ENCODE assay signal across 19 cellular contexts in genomic region chr2:103792039-103792438, GRCh38.
DNase-seq lines count a peak whose midpoint lies in the region; ATAC-seq and TF ChIP-seq lines count a peak whose summit lies in the region.
"Had no signal": no experiment of that assay in that cellular context is flagged by ENCODE, and none has a peak within 500 bp of the region (broad histone marks: within the 10 kb centered on the region; RNA-seq: fewer than 3 reads in every experiment).

No MANE protein-coding gene starts in this region.

- H3K27ac Mint-ChIP-seq in WTC11: no peak overlapping the region
- H3K27ac Mint-ChIP-seq in neural progenitor cell: no peak overlapping the region
- no peak overlapping the region for H3K27ac Mint-ChIP-seq in activated naive CD4-positive, alpha-beta T cell treated with anti-CD3 and anti-CD28 coated beads for 36 hours
- H3K27ac Mint-ChIP-seq: CD8-positive, alpha-beta memory T cell; HFFc6 had no signal

- H3K36me3 ChIP-seq in neural progenitor cell: no peaks in the 10 kb centered on the region
- H3K36me3 ChIP-seq: BLaER1 had no signal

- H2AFZ ChIP-seq in neural progenitor cell (replicated peaks): no peak overlapping the region
- H2AFZ ChIP-seq: GM23248 had no signal

- H3K27ac ChIP-seq in neural progenitor cell: no peak overlapping the region
- H3K27ac ChIP-seq: 22Rv1, BLaER1, GM23248, HL-60 had no signal

- H3K9me3 Mint-ChIP-seq in WTC11 (peaks cover 21% of the 10 kb centered on the region), neural progenitor cell (peaks cover 39% of the 10 kb centered on the region)
- peaks cover 9% of the 10 kb centered on the region for H3K9me3 Mint-ChIP-seq in activated naive CD4-positive, alpha-beta T cell treated with anti-CD3 and anti-CD28 coated beads for 36 hours

- H3K27me3 ChIP-seq in neural progenitor cell: peaks cover 22% of the 10 kb centered on the region
- H3K27me3 ChIP-seq: BLaER1 had no signal

- no peak overlapping the region for H3K4me3 ChIP-seq in neural progenitor cell
- H3K4me3 ChIP-seq: BLaER1, GM23248, K562 had no signal

- peaks cover 99% of the 10 kb centered on the region for H3K27me3 Mint-ChIP-seq in WTC11 (ENCODE audit: low read depth)
- H3K27me3 Mint-ChIP-seq in neural progenitor cell (ENCODE audit: insufficient read depth, low read depth): peaks cover 17% of the 10 kb centered on the region
- no peaks in the 10 kb centered on the region for H3K27me3 Mint-ChIP-seq in activated naive CD4-positive, alpha-beta T cell treated with anti-CD3 and anti-CD28 coated beads for 36 hours (ENCODE audit: low read depth)
- H3K27me3 Mint-ChIP-seq: CD8-positive, alpha-beta memory T cell had no signal

- peaks cover 34% of the 10 kb centered on the region for H3K4me1 ChIP-seq in neural progenitor cell
- H3K4me1 ChIP-seq: BLaER1, Caco-2 had no signal

- no peak overlapping the region for H3K4me3 Mint-ChIP-seq in WTC11
- no peak overlapping the region for H3K4me3 Mint-ChIP-seq in neural progenitor cell
- no peak overlapping the region for H3K4me3 Mint-ChIP-seq in activated naive CD4-positive, alpha-beta T cell treated with anti-CD3 and anti-CD28 coated beads for 36 hours
- H3K4me3 Mint-ChIP-seq: CD8-positive, alpha-beta memory T cell; HFFc6 had no signal

- CTCF ChIA-PET in WTC11 (lab: Charles Lee): interaction anchor here (0.7 kb wide), 1 partner anchor 107 kb away, joined by 3 read pairs; no protein-coding TSS in a partner anchor
- CTCF ChIA-PET in activated naive CD4-positive, alpha-beta T cell treated with anti-CD3 and anti-CD28 coated beads for 36 hours (lab: Charles Lee): no interaction called here

- H3F3A ChIP-seq in neural progenitor cell (ENCODE audit: low read depth): peaks cover 23% of the 10 kb centered on the region

- POLR2A ChIA-PET in WTC11 (lab: Charles Lee): no interaction called here

- H4K20me1 ChIP-seq in neural progenitor cell (ENCODE audit: low read depth): peaks cover 5% of the 10 kb centered on the region
- H4K20me1 ChIP-seq: BLaER1 had no signal

- H3K4me1 Mint-ChIP-seq in WTC11 (peaks cover 23% of the 10 kb centered on the region), neural progenitor cell (peaks cover 32% of the 10 kb centered on the region)
- no peaks in the 10 kb centered on the region for H3K4me1 Mint-ChIP-seq in activated naive CD4-positive, alpha-beta T cell treated with anti-CD3 and anti-CD28 coated beads for 36 hours (ENCODE audit: low read depth)
- H3K4me1 Mint-ChIP-seq: CD8-positive, alpha-beta memory T cell had no signal

- no peak for TF ChIP-seq CTCF in WTC11 (IDR thresholded peaks at IDR 0.05)
- TF ChIP-seq CTCF in neural progenitor cell (IDR thresholded peaks at IDR 0.05): no peak

- peak; percentile 87 for DNase-seq in ELF-1 (ENCODE audit: low read depth, low spot score)
- peak; percentile 74 for DNase-seq in WTC11 (ENCODE audit: low spot score)
- peak; percentile 74 for DNase-seq in iPS DF 4.7 (ENCODE audit: extremely low read depth, low spot score)
- peak; percentile 32 for DNase-seq in neural progenitor cell (ENCODE audit: low spot score)
- DNase-seq in activated naive CD4-positive, alpha-beta T cell treated with anti-CD3 and anti-CD28 coated beads for 36 hours: no peak
- no peak for DNase-seq in T1000 (lab: John Stamatoyannopoulos, UW)
- DNase-seq: AML-193; Caco-2; CD8-positive, alpha-beta memory T cell; DMS53; GM23248; HCEC 1CT; HFFc6 had no signal

- H3K79me2 ChIP-seq in neural progenitor cell (ENCODE audit: low read depth): no peaks in the 10 kb centered on the region

- no peak overlapping the region for H3K9ac ChIP-seq in neural progenitor cell
- H3K9ac ChIP-seq: BLaER1, GM23248 had no signal

- H3K36me3 Mint-ChIP-seq in WTC11 (peaks cover 23% of the 10 kb centered on the region; the same call in 1 of the 2 replicates), neural progenitor cell (peaks cover 6% of the 10 kb centered on the region)
- no peaks in the 10 kb centered on the region for H3K36me3 Mint-ChIP-seq in activated naive CD4-positive, alpha-beta T cell treated with anti-CD3 and anti-CD28 coated beads for 36 hours (ENCODE audit: low read depth)
- H3K36me3 Mint-ChIP-seq: CD8-positive, alpha-beta memory T cell had no signal

- peak; percentile 100 for ATAC-seq in WTC11
- ATAC-seq in SK-N-SH treated with all-trans-retinoic acid at 6 μM for 48 hours: no peak
- ATAC-seq in HG03469 (IDR thresholded peaks at IDR 0.05; ENCODE audit: unreplicated experiment): no peak
- ATAC-seq: K562 had no signal

- no peaks in the 10 kb centered on the region for H3K9me3 ChIP-seq in neural progenitor cell (ENCODE audit: low read depth)
- H3K9me3 ChIP-seq: Caco-2 had no signal

- intact Hi-C loops in activated naive CD4-positive, alpha-beta T cell treated with anti-CD3 and anti-CD28 coated beads for 36 hours (cut with micrococcal nuclease): no loop called here

- no peak overlapping the region for H3K4me2 ChIP-seq in neural progenitor cell
- H3K4me2 ChIP-seq: BLaER1 had no signal

TF ChIP-seq in WTC11, 78 proteins besides CTCF, POLR2A, EP300 and RAD21:
- TF ChIP-seq TEAD1 (CRISPR knock-in tag; IDR thresholded peaks at IDR 0.05) (0 out of 2 replicates have a peak, but pooled peaks have one; percentile 48), FOXK1 (CRISPR knock-in tag; IDR thresholded peaks at IDR 0.05) (0 out of 2 replicates have a peak, but pooled peaks have one; percentile 23), ZNF671 (CRISPR knock-in tag; IDR thresholded peaks at IDR 0.05) (no peak), ZNF138 (CRISPR knock-in tag; conservative IDR thresholded peaks at IDR 0.05) (no peak), CBFB (CRISPR knock-in tag; IDR thresholded peaks at IDR 0.05; ENCODE audit: low read depth) (no peak)

TF ChIP-seq in SK-N-SH treated with all-trans-retinoic acid at 6 μM for 48 hours, 23 proteins besides CTCF, POLR2A, EP300 and RAD21:
- TF ChIP-seq CSDC2 (CRISPR knock-in tag; IDR thresholded peaks at IDR 0.05): no peak
- no peak for TF ChIP-seq GLIS3 (CRISPR knock-in tag; IDR thresholded peaks at IDR 0.05)
- no peak for TF ChIP-seq RARB (CRISPR knock-in tag; IDR thresholded peaks at IDR 0.05)
- TF ChIP-seq, protein P1, sequence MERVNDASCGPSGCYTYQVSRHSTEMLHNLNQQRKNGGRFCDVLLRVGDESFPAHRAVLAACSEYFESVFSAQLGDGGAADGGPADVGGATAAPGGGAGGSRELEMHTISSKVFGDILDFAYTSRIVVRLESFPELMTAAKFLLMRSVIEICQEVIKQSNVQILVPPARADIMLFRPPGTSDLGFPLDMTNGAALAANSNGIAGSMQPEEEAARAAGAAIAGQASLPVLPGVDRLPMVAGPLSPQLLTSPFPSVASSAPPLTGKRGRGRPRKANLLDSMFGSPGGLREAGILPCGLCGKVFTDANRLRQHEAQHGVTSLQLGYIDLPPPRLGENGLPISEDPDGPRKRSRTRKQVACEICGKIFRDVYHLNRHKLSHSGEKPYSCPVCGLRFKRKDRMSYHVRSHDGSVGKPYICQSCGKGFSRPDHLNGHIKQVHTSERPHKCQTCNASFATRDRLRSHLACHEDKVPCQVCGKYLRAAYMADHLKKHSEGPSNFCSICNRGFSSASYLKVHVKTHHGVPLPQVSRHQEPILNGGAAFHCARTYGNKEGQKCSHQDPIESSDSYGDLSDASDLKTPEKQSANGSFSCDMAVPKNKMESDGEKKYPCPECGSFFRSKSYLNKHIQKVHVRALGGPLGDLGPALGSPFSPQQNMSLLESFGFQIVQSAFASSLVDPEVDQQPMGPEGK (CRISPR knock-in tag; IDR thresholded peaks at IDR 0.05; ENCODE audit: borderline replicate concordance): no peak
- no peak for TF ChIP-seq ZNF8 (CRISPR knock-in tag; IDR thresholded peaks at IDR 0.05)
- TF ChIP-seq ARNTL (CRISPR knock-in tag; IDR thresholded peaks at IDR 0.05; ENCODE audit: borderline replicate concordance, low read depth): no peak
- no peak for TF ChIP-seq ZNF70 (CRISPR knock-in tag; IDR thresholded peaks at IDR 0.05)
- no peak for TF ChIP-seq ZNF565 (CRISPR knock-in tag; conservative IDR thresholded peaks at IDR 0.05; ENCODE audit: low read depth)

Comparison
In these comparisons a context has a peak if more than half of its experiments do, and no peak if none do; other contexts are left out.
1. DNase-seq: peak in ELF-1 (single experiment), WTC11 (single experiment), iPS DF 4.7 (single experiment) and neural progenitor cell (single experiment); none in activated naive CD4-positive, alpha-beta T cell treated with anti-CD3 and anti-CD28 coated beads for 36 hours (single experiment) and T1000 (single experiment).